8 cellular contexts compared by ENCODE assay signal in the genomic region with DNA sequence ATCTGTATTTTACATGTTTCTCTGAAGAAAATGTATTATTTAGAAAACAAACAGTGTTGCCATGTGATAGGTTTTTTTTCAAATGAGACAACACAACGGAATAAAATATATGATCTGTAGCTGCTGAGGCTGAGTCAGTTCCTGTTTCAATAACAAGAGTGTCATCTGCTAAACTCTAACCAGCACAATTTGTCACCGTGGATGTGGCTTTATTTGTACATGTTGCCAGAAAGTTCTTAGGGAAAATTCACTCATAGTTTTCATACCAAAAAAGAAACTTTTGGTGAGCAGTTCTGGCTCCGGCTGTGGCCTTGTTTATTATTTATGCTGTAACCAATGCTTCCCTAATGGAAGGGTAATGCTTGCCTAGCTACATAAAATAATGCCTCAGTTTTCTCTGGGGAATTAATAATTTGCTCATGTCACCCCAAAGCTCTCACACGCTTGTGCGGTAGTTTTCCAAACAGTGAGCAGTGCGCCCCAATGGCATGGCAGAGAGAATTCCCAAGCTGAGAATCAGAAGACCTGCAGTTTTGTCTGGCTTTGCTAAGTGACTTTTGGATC. TPM values are rescaled to one million over a fixed set of nuclear protein-coding genes. Genes with fewer than 3 reads are reported as not detected.
DNase-seq lines count a peak whose midpoint lies in the region; ATAC-seq lines count a peak whose summit lies in the region.

No MANE protein-coding gene starts in this region.

- no peaks in the 10 kb centered on the region for H3K9me3 Mint-ChIP-seq in activated T-helper 1 cell treated with anti-CD3 and anti-CD28 coated beads, Interleukin-12 subunit alpha, Interleukin-12 subunit beta, Interleukin-2, Interleukin-4 antibody, amounts not matched to agents 30 ng/mL and 10 ng/mL and 1 ng/mL, durations not matched to agents 14 hours and 24 hours and 36 hours

- peak overlapping the region; percentile 70 for H3K4me3 Mint-ChIP-seq in activated T-helper 1 cell treated with anti-CD3 and anti-CD28 coated beads, Interleukin-12 subunit alpha, Interleukin-12 subunit beta, Interleukin-2, Interleukin-4 antibody, amounts not matched to agents 30 ng/mL and 10 ng/mL and 1 ng/mL, durations not matched to agents 14 hours and 24 hours and 36 hours

- DNase-seq in Caki2 (ENCODE audit: low read depth) (peak; percentile 79), MV-4-11 (lab: John Stamatoyannopoulos, UW) (peak; percentile 89), glomerular endothelial cell (ENCODE audit: extremely low read depth, low read depth, low spot score) (peak; percentile 97)
- DNase-seq in activated T-helper 1 cell treated with anti-CD3 and anti-CD28 coated beads, Interleukin-12 subunit alpha, Interleukin-12 subunit beta, Interleukin-2, Interleukin-4 antibody, amounts not matched to agents 30 ng/mL and 10 ng/mL and 1 ng/mL, durations not matched to agents 14 hours and 24 hours and 36 hours (ENCODE audit: low spot score): peak; percentile 74
- no peak for DNase-seq in stimulated activated naive CD8-positive, alpha-beta T cell treated with anti-CD3 and anti-CD28 coated beads, Interleukin-15, Interleukin-2, amounts not matched to agents 100 U/mL and 50 U/mL, for 24 hours

- peak overlapping the region; percentile 99 for H3K27ac Mint-ChIP-seq in activated T-helper 1 cell treated with anti-CD3 and anti-CD28 coated beads, Interleukin-12 subunit alpha, Interleukin-12 subunit beta, Interleukin-2, Interleukin-4 antibody, amounts not matched to agents 30 ng/mL and 10 ng/mL and 1 ng/mL, durations not matched to agents 14 hours and 24 hours and 36 hours

- in situ Hi-C loops in Caki2 (cut with HindIII; ENCODE audit: low pct_unique_long_range_greater_than_20kb, low sequenced_read_pairs): no loop called here

- no peaks in the 10 kb centered on the region for H3K36me3 Mint-ChIP-seq in activated T-helper 1 cell treated with anti-CD3 and anti-CD28 coated beads, Interleukin-12 subunit alpha, Interleukin-12 subunit beta, Interleukin-2, Interleukin-4 antibody, amounts not matched to agents 30 ng/mL and 10 ng/mL and 1 ng/mL, durations not matched to agents 14 hours and 24 hours and 36 hours (ENCODE audit: low read depth)

- intact Hi-C loops in activated T-helper 1 cell treated with anti-CD3 and anti-CD28 coated beads, Interleukin-12 subunit alpha, Interleukin-12 subunit beta, Interleukin-2, Interleukin-4 antibody, amounts not matched to agents 30 ng/mL and 10 ng/mL and 1 ng/mL, durations not matched to agents 14 hours and 24 hours and 36 hours (cut with micrococcal nuclease): loop anchor here (1.0 to 2.0 kb wide), 7 partner anchors 8 to 847 kb away; no protein-coding TSS in a partner anchor

- no peaks in the 10 kb centered on the region for H3K27me3 Mint-ChIP-seq in activated T-helper 1 cell treated with anti-CD3 and anti-CD28 coated beads, Interleukin-12 subunit alpha, Interleukin-12 subunit beta, Interleukin-2, Interleukin-4 antibody, amounts not matched to agents 30 ng/mL and 10 ng/mL and 1 ng/mL, durations not matched to agents 14 hours and 24 hours and 36 hours (ENCODE audit: insufficient read depth)

- ATAC-seq in GM21619 (IDR thresholded peaks at IDR 0.05; ENCODE audit: unreplicated experiment) (peak; percentile 38), GM18502 (IDR thresholded peaks at IDR 0.05; ENCODE audit: poor library complexity, unreplicated experiment) (no peak), GM21526 (IDR thresholded peaks at IDR 0.05; ENCODE audit: low FRiP score, unreplicated experiment) (no peak)
- ATAC-seq in stimulated activated naive CD8-positive, alpha-beta T cell treated with anti-CD3 and anti-CD28 coated beads, Interleukin-15, Interleukin-2, amounts not matched to agents 100 U/mL and 50 U/mL, for 24 hours: peak; percentile 45

- peaks cover 76% of the 10 kb centered on the region for H3K4me1 Mint-ChIP-seq in activated T-helper 1 cell treated with anti-CD3 and anti-CD28 coated beads, Interleukin-12 subunit alpha, Interleukin-12 subunit beta, Interleukin-2, Interleukin-4 antibody, amounts not matched to agents 30 ng/mL and 10 ng/mL and 1 ng/mL, durations not matched to agents 14 hours and 24 hours and 36 hours (ENCODE audit: low read depth)

RNA-seq across cellular contexts. Expression of a gene that starts 20.3 kb away (rescaled TPM):
- total RNA-seq in Caki2 (2014; rRNA removed; shearing (Covaris generic); ENCODE audit: low replicate concordance): 36.8 and 40.2 TPM in 2 replicates
- 110 and 113 TPM in 2 replicates for total RNA-seq in activated T-helper 1 cell treated with anti-CD3 and anti-CD28 coated beads, Interleukin-12 subunit alpha, Interleukin-12 subunit beta, Interleukin-2, Interleukin-4 antibody, amounts not matched to agents 30 ng/mL and 10 ng/mL and 1 ng/mL, durations not matched to agents 14 hours and 24 hours and 36 hours
- 126 and 247 TPM in 2 replicates for total RNA-seq in glomerular endothelial cell

Comparison
In these comparisons a context has a peak if more than half of its experiments do, and no peak if none do; other contexts are left out.
1. ATAC-seq: peak in GM21619 (single experiment) and stimulated activated naive CD8-positive, alpha-beta T cell treated with anti-CD3 and anti-CD28 coated beads, Interleukin-15, Interleukin-2, amounts not matched to agents 100 U/mL and 50 U/mL, for 24 hours (single experiment); none in GM18502 (single experiment) and GM21526 (single experiment).